Comparison of ENCODE assay signal across 8 cellular contexts in the genomic region with DNA sequence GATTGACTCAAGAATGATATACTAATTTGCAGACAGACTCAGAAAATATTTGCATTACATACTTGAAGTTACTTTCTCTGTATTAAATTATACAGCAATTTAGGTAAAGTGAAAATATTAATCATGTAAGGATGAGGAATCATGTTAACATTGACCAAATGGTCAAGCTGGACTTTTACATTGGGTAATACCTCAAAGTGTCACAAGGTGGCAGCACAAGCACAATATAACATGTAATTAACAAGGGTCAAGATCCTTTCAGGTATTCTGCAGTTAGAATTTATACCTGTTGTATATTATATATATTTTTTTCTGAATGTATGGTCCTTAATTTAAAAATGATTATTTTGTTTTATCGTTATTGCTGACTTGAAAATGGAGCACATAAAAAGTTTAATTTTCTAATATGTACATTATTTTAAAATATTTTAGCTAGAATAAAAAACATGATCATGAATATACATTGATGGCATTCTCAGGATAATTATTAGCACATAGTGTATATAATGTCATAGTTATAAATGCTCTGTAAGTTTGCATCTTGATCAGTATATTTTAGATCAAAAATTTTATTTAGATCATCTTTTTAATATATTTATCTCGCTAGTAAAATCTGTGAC. TPM values are rescaled to one million over a fixed set of nuclear protein-coding genes. Genes with fewer than 3 reads are reported as not detected.
DNase-seq lines count a peak whose midpoint lies in the region; ATAC-seq, FAIRE-seq and TF ChIP-seq lines count a peak whose summit lies in the region.

No MANE protein-coding gene starts in this region.

- FAIRE-seq in small intestine (lab: Jason Lieb, UNC) = peak; percentile 95

- no peaks in the 10 kb centered on the region for H3K9me2 ChIP-seq in SU-DHL-6 (replicated peaks; ENCODE audit: insufficient read depth, low read length)

- no peak overlapping the region for H3K4me2 ChIP-seq in SU-DHL-6 (ENCODE audit: low read depth, low read length, poor library complexity, severe bottlenecking)

- ATAC-seq in GM19395 (IDR thresholded peaks at IDR 0.05; ENCODE audit: unreplicated experiment) (peak; percentile 86), HG03469 (IDR thresholded peaks at IDR 0.05; ENCODE audit: unreplicated experiment) (peak; percentile 68)

- H3K4me3 ChIP-seq in SU-DHL-6 (ENCODE audit: insufficient read depth, low read length, poor library complexity, severe bottlenecking) (no peak overlapping the region), small intestine (ENCODE audit: low read depth in 1 of 2, low read length in 2 of 2) (no peak overlapping the region)

- H3K27ac ChIP-seq in SU-DHL-6 (ENCODE audit: low read depth, low read length) = no peak overlapping the region
- no peak overlapping the region for H3K27ac ChIP-seq in small intestine (ENCODE audit: low read depth in 1 of 2, low read length in 1 of 2)

- no peak overlapping the region for H3K9ac ChIP-seq in SU-DHL-6 (ENCODE audit: low read length)

- WGBS in small intestine, 3 donors = 48 to 53% (median 51%) methylated on average over 2 of the region's 2 CpGs

- H3F3A ChIP-seq in SU-DHL-6 (ENCODE audit: insufficient read depth) = no peaks in the 10 kb centered on the region

- H2AFZ ChIP-seq in SU-DHL-6 (ENCODE audit: low read depth, low read length, severe bottlenecking) = no peak overlapping the region

- no peaks in the 10 kb centered on the region for H3K4me1 ChIP-seq in small intestine (ENCODE audit: control insufficient read depth in 2 of 2, insufficient read depth in 1 of 2, low read depth in 1 of 2, low read length in 1 of 2)

- no peaks in the 10 kb centered on the region for H3K79me2 ChIP-seq in SU-DHL-6 (ENCODE audit: insufficient read depth, low read length)

- H3K36me3 ChIP-seq in SU-DHL-6 (ENCODE audit: low read length) (no peaks in the 10 kb centered on the region), small intestine (ENCODE audit: control insufficient read depth in 2 of 2, insufficient read depth in 2 of 2, low read length in 2 of 2) (no peaks in the 10 kb centered on the region)

- peak; percentile 53 for TF ChIP-seq CTCF in SU-DHL-6 (IDR thresholded peaks at IDR 0.05; ENCODE audit: insufficient read depth, low read length, poor library complexity, severe bottlenecking)

- H3K27me3 ChIP-seq in SU-DHL-6 (ENCODE audit: low read length) (no peaks in the 10 kb centered on the region), small intestine (ENCODE audit: control insufficient read depth in 2 of 2, insufficient read depth in 2 of 2, low read length in 2 of 2) (no peaks in the 10 kb centered on the region)

- H3K9me3 ChIP-seq in SU-DHL-6 (ENCODE audit: insufficient read depth, low read length) (no peaks in the 10 kb centered on the region), small intestine (ENCODE audit: control insufficient read depth, low read depth) (no peaks in the 10 kb centered on the region)

- 0 out of 2 replicates have a peak, but pooled peaks cover 3% of the 10 kb centered on the region for H4K20me1 ChIP-seq in SU-DHL-6 (ENCODE audit: low read depth, low read length)

- DNase-seq in NCI-H2196 (lab: John Stamatoyannopoulos, UW; ENCODE audit: unreplicated experiment) (peak; percentile 34), NCI-H2196 treated with DMSO at 0.1 percent for 48 hours (lab: John Stamatoyannopoulos, UW; ENCODE audit: unreplicated experiment) (no peak), fibroblast of the conjunctiva (ENCODE audit: low read depth) (peak; percentile 10), small intestine (peak; percentile 56), MV-4-11 (lab: John Stamatoyannopoulos, UW) (no peak)

RNA-seq across cellular contexts. Expression of gene HAPLN1, which starts 8.6 kb away (rescaled TPM):
- polyA plus RNA-seq in small intestine = 1 to 10 TPM in 1 of 3 donors, under 1 TPM in 2; 0.07 to 1.4 (median 0.67) TPM

Comparison
In these comparisons a context has a peak if more than half of its experiments do, and no peak if none do; other contexts are left out.
1. DNase-seq: peak in NCI-H2196 (single experiment), fibroblast of the conjunctiva (single experiment) and small intestine (single experiment); none in NCI-H2196 treated with DMSO at 0.1 percent for 48 hours (single experiment) and MV-4-11 (single experiment).